Comparison of ENCODE assay signal across 8 cellular contexts in the genomic region with DNA sequence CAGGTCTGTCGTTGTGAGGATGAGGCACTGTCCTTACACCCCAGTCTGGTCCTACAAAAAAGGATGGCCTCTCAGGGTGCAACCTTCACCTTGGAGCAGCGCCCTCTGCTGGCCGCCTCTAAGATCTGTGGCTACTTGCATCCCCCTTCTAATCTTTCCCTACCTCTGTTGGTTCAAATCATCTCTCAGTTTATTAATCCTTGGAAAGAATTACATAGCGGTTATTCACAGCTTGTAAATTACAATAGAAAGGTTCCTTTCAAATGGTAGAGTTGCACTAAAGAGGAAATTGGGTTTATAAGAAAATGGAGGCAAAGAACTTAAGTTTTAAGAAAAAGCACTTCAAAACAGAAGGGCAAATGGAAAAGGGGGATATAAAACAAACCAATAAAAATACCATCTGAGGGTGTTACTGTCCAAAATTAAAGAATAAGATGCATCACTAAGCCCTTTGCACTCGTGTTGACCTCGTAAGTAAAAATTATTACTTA.
DNase-seq lines count a peak whose midpoint lies in the region; ATAC-seq and TF ChIP-seq lines count a peak whose summit lies in the region.
"Not testable (repeated sequence)": the region's sequence is repeated elsewhere in the genome, so short reads cannot be mapped to it uniquely, and the experiment has no call there.

No MANE protein-coding gene starts in this region.

- TF ChIP-seq CTCF in GM12875 (IDR thresholded peaks at IDR 0.05; ENCODE audit: borderline replicate concordance, insufficient read depth, low read depth, low read length) (peak; percentile 71), uterus (IDR thresholded peaks at IDR 0.05) (peak; percentile 56 to 73 (median 64))

- H4K8ac ChIP-seq in mesendoderm (ENCODE audit: low read depth, low read length) = not testable (repeated sequence)

- no CpG with 5 or more reads among the region's 6 CpGs for WGBS in mesendoderm (ENCODE audit: extremely low coverage, insufficient coverage, low lambda C conversion rate)

- ATAC-seq in activated CD4-positive, CD25-positive, alpha-beta regulatory T cell treated with anti-CD3 and anti-CD28 coated beads, Interleukin-2, amount 50 U/mL, for 24 hours = peak; percentile 83 to 96

- TF ChIP-seq POLR2A in uterus (IDR thresholded peaks at IDR 0.05) = not testable (repeated sequence)

- not testable (repeated sequence) for H4K5ac ChIP-seq in mesendoderm (ENCODE audit: low read length)

- H2BK15ac ChIP-seq in mesendoderm (replicated peaks; ENCODE audit: low read depth) = not testable (repeated sequence)

- H3K18ac ChIP-seq in mesendoderm (ENCODE audit: low read length) = not testable (repeated sequence)

- H3K4me2 ChIP-seq in mesendoderm (ENCODE audit: low read length) = not testable (repeated sequence)

- H3K27me3 ChIP-seq in mesendoderm (ENCODE audit: insufficient read depth, low read length, poor library complexity); uterus: not testable (repeated sequence)

- H3K4ac ChIP-seq in mesendoderm (ENCODE audit: low read depth, low read length) = not testable (repeated sequence)

- H3K9ac ChIP-seq in mesendoderm (ENCODE audit: low read length) = not testable (repeated sequence)

- H3K56ac ChIP-seq in mesendoderm (ENCODE audit: low read length) = not testable (repeated sequence)

- H3K23ac ChIP-seq in mesendoderm (ENCODE audit: low read length) = not testable (repeated sequence)

- H2BK120ac ChIP-seq in mesendoderm (ENCODE audit: low read depth, low read length) = not testable (repeated sequence)

- DNase-seq in amniotic epithelial cell (ENCODE audit: low read depth) = peak; percentile 36
- DNase-seq in foreskin melanocyte = peak; percentile 15
- DNase-seq in mesendoderm = peak; percentile 42
- DNase-seq in stimulated activated CD4-positive, alpha-beta T cell treated with anti-CD3 and anti-CD28 coated beads, Interleukin-1b, Interleukin-23, amount 100 ng/mL, for 4 hours (ENCODE audit: low read depth in 2 of 2) = peak; percentile 60 to 73
- peak; percentile 49 to 62 for DNase-seq in uterus

- not testable (repeated sequence) for H2BK5ac ChIP-seq in mesendoderm (ENCODE audit: low read length)

- H3K9me3 ChIP-seq in KOPT-K1 (ENCODE audit: insufficient read depth, low read length, poor library complexity, severe bottlenecking); uterus: not testable (repeated sequence)

- not testable (repeated sequence) for H3K4me1 ChIP-seq in mesendoderm (ENCODE audit: control insufficient read depth, low read depth, low read length); uterus

- H3K79me2 ChIP-seq in mesendoderm (ENCODE audit: control insufficient read depth, insufficient read depth, low read length) = not testable (repeated sequence)

- H3K27ac ChIP-seq in KOPT-K1 (ENCODE audit: low read depth, low read length, poor library complexity, severe bottlenecking) = peak overlapping the region; percentile 40
- not testable (repeated sequence) for H3K27ac ChIP-seq in mesendoderm (ENCODE audit: low read depth, low read length); uterus

- not testable (repeated sequence) for H3K4me3 ChIP-seq in GM12875 (ENCODE audit: low read depth, low read length); mesendoderm (ENCODE audit: low read length); uterus

- H3K79me1 ChIP-seq in mesendoderm (ENCODE audit: low read length) = not testable (repeated sequence)

- H2AK5ac ChIP-seq in mesendoderm (ENCODE audit: low read length) = not testable (repeated sequence)

- not testable (repeated sequence) for H3K36me3 ChIP-seq in KOPT-K1 (ENCODE audit: insufficient read depth, low read length); mesendoderm (ENCODE audit: control insufficient read depth, insufficient read depth, low read length); uterus

- intact Hi-C loops in uterus (cut with DNase I; ENCODE audit: low total_unique reads) = not testable (repeated sequence)

Comparison
In these comparisons a context has a peak if more than half of its experiments do, and no peak if none do; other contexts are left out.
1. DNase-seq: peak in every context shown above with its lines; median percentile 66 in stimulated activated CD4-positive, alpha-beta T cell treated with anti-CD3 and anti-CD28 coated beads, Interleukin-1b, Interleukin-23, amount 100 ng/mL, for 4 hours; 56 in uterus; 42 in mesendoderm; 36 in amniotic epithelial cell; 15 in foreskin melanocyte.